In the genomic region with DNA sequence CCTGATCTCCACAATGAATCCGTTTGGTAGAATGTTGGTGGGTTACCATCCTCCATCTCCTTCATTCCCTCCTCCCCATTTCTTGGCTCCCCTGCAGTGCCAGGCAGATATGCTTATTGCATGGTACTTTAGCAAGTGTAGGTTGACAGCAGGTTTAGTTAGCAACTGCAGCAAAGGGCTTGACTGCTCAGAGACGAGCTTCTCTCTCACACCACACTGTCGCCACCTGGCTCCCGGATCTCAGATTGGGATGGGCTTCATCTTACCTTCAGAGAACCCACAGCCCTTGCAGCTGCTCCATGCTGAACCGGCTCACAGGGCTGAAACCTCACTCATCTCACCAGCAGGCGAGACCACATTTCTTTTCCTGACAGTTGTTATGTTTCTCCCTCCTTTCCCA, we compare ENCODE assay signal across 9 cellular contexts.
DNase-seq lines count a peak whose midpoint lies in the region; ATAC-seq and TF ChIP-seq lines count a peak whose summit lies in the region.
"Had no signal": no experiment of that assay in that cellular context is flagged by ENCODE, and none has a peak within 500 bp of the region (broad histone marks: within the 10 kb centered on the region; RNA-seq: fewer than 3 reads in every experiment).

No MANE protein-coding gene starts in this region.

- TF ChIP-seq CTCF in NB4 (IDR thresholded peaks at IDR 0.05; ENCODE audit: low read depth, low read length) (no peak), choroid plexus epithelial cell (conservative IDR thresholded peaks at IDR 0.05; ENCODE audit: low read depth, low read length) (peak; percentile 18), osteocyte (IDR thresholded peaks at IDR 0.05) (no peak)

- ATAC-seq in GM21526 (IDR thresholded peaks at IDR 0.05; ENCODE audit: low FRiP score, unreplicated experiment) = no peak

- no peak overlapping the region for H3K27ac Mint-ChIP-seq in osteocyte (ENCODE audit: unreplicated experiment)

- TF ChIP-seq POLR2A in NB4 (IDR thresholded peaks at IDR 0.05; ENCODE audit: extremely low read depth, insufficient read length) = no peak

- H3K9me3 Mint-ChIP-seq in osteocyte (ENCODE audit: unreplicated experiment) = no peaks in the 10 kb centered on the region

- H3K27me3 Mint-ChIP-seq in osteocyte (ENCODE audit: unreplicated experiment) = peaks cover 54% of the 10 kb centered on the region

- H3K4me3 Mint-ChIP-seq in osteocyte (ENCODE audit: unreplicated experiment) = no peak overlapping the region

- H3K4me3 ChIP-seq in NB4 (ENCODE audit: low read depth, low read length) (no peak overlapping the region), choroid plexus epithelial cell (ENCODE audit: low read depth, low read length) (no peak overlapping the region)

- H3K36me3 Mint-ChIP-seq in osteocyte (ENCODE audit: unreplicated experiment) = no peaks in the 10 kb centered on the region

- H3K4me1 Mint-ChIP-seq in osteocyte (ENCODE audit: unreplicated experiment) = no peaks in the 10 kb centered on the region

- DNase-seq in NCI-H2107 treated with DMSO at 0.1 percent for 48 hours (lab: John Stamatoyannopoulos, UW; ENCODE audit: unreplicated experiment) (peak; percentile 54), NCI-H2107 (lab: John Stamatoyannopoulos, UW) (no peak), NB4 (ENCODE audit: low read depth) (peak; percentile 24), choroid plexus epithelial cell (ENCODE audit: low read depth) (peak; percentile 5), osteocyte (ENCODE audit: extremely low spot score, unreplicated experiment) (peak; percentile 73), cortex of kidney (lab: John Stamatoyannopoulos, UW) (no peak), superior temporal gyrus (ENCODE audit: extremely low spot score) (no peak)
- DNase-seq: left cardiac atrium had no signal

Comparison
In these comparisons a context has a peak if more than half of its experiments do, and no peak if none do; other contexts are left out.
1. DNase-seq: peak in NCI-H2107 treated with DMSO at 0.1 percent for 48 hours (single experiment), NB4 (single experiment), choroid plexus epithelial cell (single experiment) and osteocyte (single experiment); none in NCI-H2107 (single experiment), cortex of kidney (single experiment) and superior temporal gyrus (single experiment).